In genomic region chr2:144215207-144215606, GRCh38 we compare ENCODE assay signal across 24 cellular contexts.
"Had no signal": no experiment of that assay in that cellular context is flagged by ENCODE, and none has a peak within 500 bp of the region (broad histone marks: within the 10 kb centered on the region; RNA-seq: fewer than 3 reads in every experiment).

No MANE protein-coding gene starts in this region.

- DNase-seq: dorsolateral prefrontal cortex; effector CD4-positive, alpha-beta T cell; foreskin fibroblast; gastrocnemius medialis; head of caudate nucleus; left ventricle myocardium superior; lower lobe of right lung; naive thymus-derived CD8-positive, alpha-beta T cell; occipital lobe; ovary; psoas muscle; right cardiac atrium; spleen; stimulated activated CD4-positive, alpha-beta T cell treated with anti-CD3 and anti-CD28 coated beads, Interleukin-4, amount 100 ng/mL, for 4 hours; stimulated activated naive CD8-positive, alpha-beta T cell treated with anti-CD3 and anti-CD28 coated beads, Interleukin-15, Interleukin-2, amounts not matched to agents 100 U/mL and 50 U/mL, for 24 hours; substantia nigra; testis; tibial artery had no signal

- H3K36me3 ChIP-seq: gastrocnemius medialis, lower lobe of right lung, ovary had no signal

- H3K27me3 ChIP-seq: dorsolateral prefrontal cortex, gastrocnemius medialis, ovary, spleen, testis, tibial artery had no signal

- H3K27ac Mint-ChIP-seq: type B pancreatic cell had no signal

- H3K4me1 ChIP-seq: testis had no signal

- H3K36me3 Mint-ChIP-seq: type B pancreatic cell had no signal

- H3K27me3 Mint-ChIP-seq: naive thymus-derived CD8-positive, alpha-beta T cell; stimulated activated memory B cell treated with anti-CD40 and anti-IgM and Interleukin-4, amounts not matched to agents 10 μg/mL and 1 μg/mL and 100 μg/mL, for 72 hours; type B pancreatic cell had no signal

- H3K9me3 ChIP-seq: gastrocnemius medialis, lower lobe of right lung, ovary, psoas muscle, spleen, testis, tibial artery had no signal

- ATAC-seq: esophagus mucosa; gastrocnemius medialis; left ventricle myocardium superior; lower lobe of right lung; psoas muscle; right cardiac atrium; stimulated activated memory B cell treated with anti-CD40 and anti-IgM and Interleukin-4, amounts not matched to agents 10 μg/mL and 1 μg/mL and 100 μg/mL, for 72 hours had no signal

- H3K4me3 ChIP-seq: dorsolateral prefrontal cortex, gastrocnemius medialis, lower lobe of right lung, ovary, psoas muscle, skin epidermis, spleen, testis, tibial artery had no signal

- FAIRE-seq: keratinocyte had no signal

- H3K9me3 Mint-ChIP-seq: naive thymus-derived CD8-positive, alpha-beta T cell; stimulated activated memory B cell treated with anti-CD40 and anti-IgM and Interleukin-4, amounts not matched to agents 10 μg/mL and 1 μg/mL and 100 μg/mL, for 72 hours; type B pancreatic cell had no signal

- H3K4me3 Mint-ChIP-seq: stimulated activated memory B cell treated with anti-CD40 and anti-IgM and Interleukin-4, amounts not matched to agents 10 μg/mL and 1 μg/mL and 100 μg/mL, for 72 hours; type B pancreatic cell had no signal

- H3K27ac ChIP-seq: dorsolateral prefrontal cortex, epithelial cell of prostate, gastrocnemius medialis, lower lobe of right lung, ovary, psoas muscle, testis, tibial artery had no signal
